ENCODE assay signal across 11 cellular contexts in the genomic region with DNA sequence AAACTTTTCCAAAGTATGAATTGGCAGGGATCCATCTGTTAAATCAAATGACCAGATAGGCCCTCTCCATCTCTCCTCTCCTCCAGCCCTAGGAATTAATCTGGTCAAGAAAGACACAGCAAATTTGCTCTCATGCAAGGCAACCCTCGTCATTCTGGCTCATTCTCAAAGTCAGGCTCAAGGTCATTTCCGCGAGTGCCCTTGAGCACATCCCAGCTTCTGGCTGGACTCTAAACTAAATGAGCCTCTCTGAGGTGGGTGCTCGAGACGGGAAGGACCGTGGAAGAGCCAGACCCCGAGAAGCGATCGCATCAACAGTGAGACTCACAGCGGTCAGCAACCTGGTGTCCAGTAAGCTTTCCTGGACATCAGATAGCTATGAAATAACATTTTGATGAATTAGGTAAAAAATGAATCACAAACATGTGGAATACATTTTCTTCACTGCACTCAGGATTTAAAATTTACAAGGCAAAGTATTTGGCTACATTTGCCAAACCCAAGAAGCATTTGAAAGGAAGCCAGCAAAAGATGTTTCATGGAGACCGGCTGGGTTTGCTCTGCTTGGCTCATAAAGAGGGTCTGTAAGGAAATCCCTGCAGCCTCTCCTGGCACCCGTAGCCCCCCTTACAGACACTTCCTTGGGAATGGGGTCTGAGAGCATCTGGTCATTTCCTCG.
DNase-seq lines count a peak whose midpoint lies in the region; ATAC-seq, FAIRE-seq and TF ChIP-seq lines count a peak whose summit lies in the region.
"Had no signal": no experiment of that assay in that cellular context is flagged by ENCODE, and none has a peak within 500 bp of the region (broad histone marks: within the 10 kb centered on the region; RNA-seq: fewer than 3 reads in every experiment).

No MANE protein-coding gene starts in this region.

- no TSS peak for BruUV-seq in GM12878 (replicated peaks; lab: Mats Ljungman, UMichigan)

- no peak for ATAC-seq in activated CD8-positive, alpha-beta memory T cell treated with anti-CD3 and anti-CD28 coated beads, Interleukin-2, amount 10 ng/mL, durations not matched to agents 7 days and 5 days
- ATAC-seq in GM12878 (no peak), lower lobe of right lung (no peak)

- intact Hi-C loops in GM12878 (cut with micrococcal nuclease; ENCODE audit: unreplicated experiment) (loop anchor here (10.0 kb wide), 1 partner anchor 472 kb away; no protein-coding TSS in a partner anchor), lower lobe of right lung (cut with DNase I) (no loop called here)

- no peak for DNase-seq in activated CD8-positive, alpha-beta memory T cell treated with anti-CD3 and anti-CD28 coated beads, Interleukin-2, amount 10 ng/mL, durations not matched to agents 7 days and 5 days
- DNase-seq in activated CD8-positive, alpha-beta memory T cell treated with anti-CD3 and anti-CD28 coated beads, Interleukin-2, amount 50 U/mL, for 48 hours: no peak
- no peak for DNase-seq in GM12878 (ENCODE audit: low read depth, low spot score)
- no peak for DNase-seq in lower lobe of right lung
- DNase-seq in suprapubic skin (ENCODE audit: low spot score in 2 of 2): no peak
- no peak for DNase-seq in glutamatergic neuron
- no peak for DNase-seq in SJCRH30
- no peak for DNase-seq in NOMO-1 treated with DMSO at 0.1 percent for 48 hours (lab: John Stamatoyannopoulos, UW; ENCODE audit: unreplicated experiment)
- DNase-seq: activated effector memory CD4-positive, alpha-beta T cell treated with anti-CD3 and anti-CD28 coated beads, Interleukin-2, amount 50 U/mL, for 16 hours; NCI-H526 had no signal

- CTCF ChIA-PET in activated CD8-positive, alpha-beta memory T cell treated with anti-CD3 and anti-CD28 coated beads, Interleukin-2, amount 10 ng/mL, durations not matched to agents 7 days and 5 days (lab: Charles Lee): no interaction called here
- CTCF ChIA-PET in GM12878 (lab: Yijun Ruan, JAX): no interaction called here

- no peak overlapping the region for H3K27ac Mint-ChIP-seq in activated CD8-positive, alpha-beta memory T cell treated with anti-CD3 and anti-CD28 coated beads, Interleukin-2, amount 10 ng/mL, durations not matched to agents 7 days and 5 days
- no peak overlapping the region for H3K27ac Mint-ChIP-seq in glutamatergic neuron (ENCODE audit: unreplicated experiment)

- H3K4me1 ChIP-seq in GM12878 (ENCODE audit: control insufficient read depth, insufficient read depth, low read length) (no peaks in the 10 kb centered on the region; the same call in none of the 2 replicates), lower lobe of right lung (peaks cover 17% of the 10 kb centered on the region), suprapubic skin (peaks cover 10% of the 10 kb centered on the region), SJCRH30 (no peaks in the 10 kb centered on the region)

- H3K79me2 ChIP-seq in GM12878 (ENCODE audit: control insufficient read depth, insufficient read depth, low read length): no peaks in the 10 kb centered on the region

- no peaks in the 10 kb centered on the region for H4K20me1 ChIP-seq in GM12878 (ENCODE audit: control insufficient read depth, insufficient read depth)

- no peak overlapping the region for H3K9ac ChIP-seq in GM12878 (ENCODE audit: control insufficient read depth, insufficient read depth, low read length)

- RAD21 ChIA-PET in GM12878 (lab: Charles Lee; ENCODE audit: unreplicated experiment): no interaction called here

- no peak for TF ChIP-seq RAD21 in GM12878 (IDR thresholded peaks at IDR 0.05; ENCODE audit: insufficient read depth, low read depth, low read length)

- TF ChIP-seq CTCF in GM12878 (IDR thresholded peaks at IDR 0.05 in 2 of 3, conservative IDR thresholded peaks at IDR 0.05 in 1 of 3; ENCODE audit: control insufficient read depth in 2 of 3, extremely low read depth in 1 of 3, insufficient read depth in 1 of 3, low read depth in 3 of 3, low read length in 3 of 3) (no peak), lower lobe of right lung (IDR thresholded peaks at IDR 0.05) (no peak), suprapubic skin (IDR thresholded peaks at IDR 0.05) (no peak), glutamatergic neuron (IDR thresholded peaks at IDR 0.05; ENCODE audit: partially characterized antibody, unreplicated experiment) (no peak)

- H3K4me2 ChIP-seq in GM12878 (ENCODE audit: control insufficient read depth, insufficient read depth): peak overlapping the region; percentile 69

- POLR2A ChIA-PET in GM12878 (lab: Charles Lee): no interaction called here

- no peak for FAIRE-seq in GM12878 (lab: Jason Lieb, UNC)

- H3K36me3 Mint-ChIP-seq in activated CD8-positive, alpha-beta memory T cell treated with anti-CD3 and anti-CD28 coated beads, Interleukin-2, amount 10 ng/mL, durations not matched to agents 7 days and 5 days: no peaks in the 10 kb centered on the region
- no peaks in the 10 kb centered on the region for H3K36me3 Mint-ChIP-seq in glutamatergic neuron (ENCODE audit: unreplicated experiment)

- no peak for TF ChIP-seq EP300 in GM12878 (IDR thresholded peaks at IDR 0.05; ENCODE audit: borderline replicate concordance in 1 of 2, control insufficient read depth in 1 of 2, low read depth in 2 of 2, low read length in 2 of 2)
- TF ChIP-seq EP300 in suprapubic skin (IDR thresholded peaks at IDR 0.05): no peak

- SMC1A ChIA-PET in GM12878 (lab: Charles Lee; ENCODE audit: uncharacterized antibody, unreplicated experiment): no interaction called here

- H3K36me3 ChIP-seq in GM12878 (ENCODE audit: control insufficient read depth in 2 of 2, insufficient read depth in 2 of 2, low read length in 1 of 2) (no peaks in the 10 kb centered on the region), lower lobe of right lung (no peaks in the 10 kb centered on the region), suprapubic skin (no peaks in the 10 kb centered on the region), SJCRH30 (no peaks in the 10 kb centered on the region)

- no peaks in the 10 kb centered on the region for H3K9me3 Mint-ChIP-seq in activated CD8-positive, alpha-beta memory T cell treated with anti-CD3 and anti-CD28 coated beads, Interleukin-2, amount 10 ng/mL, durations not matched to agents 7 days and 5 days (ENCODE audit: low read depth)
- peaks cover 6% of the 10 kb centered on the region for H3K9me3 Mint-ChIP-seq in glutamatergic neuron (ENCODE audit: unreplicated experiment)

- WGBS in GM12878 (ENCODE audit: insufficient coverage, insufficient replicate concordance, low lambda C conversion rate, missing lambda C conversion rate): 37% methylated on average over 13 of the region's 13 CpGs
- 64% methylated on average over 13 of the region's 13 CpGs for WGBS in suprapubic skin

- peaks cover 9% of the 10 kb centered on the region for H3K4me1 Mint-ChIP-seq in activated CD8-positive, alpha-beta memory T cell treated with anti-CD3 and anti-CD28 coated beads, Interleukin-2, amount 10 ng/mL, durations not matched to agents 7 days and 5 days
- peaks cover 8% of the 10 kb centered on the region for H3K4me1 Mint-ChIP-seq in glutamatergic neuron (ENCODE audit: low read depth, unreplicated experiment)

- TF ChIP-seq POLR2A in GM12878 (IDR thresholded peaks at IDR 0.05; ENCODE audit: low read depth, low read length): no peak
- TF ChIP-seq POLR2A in suprapubic skin (IDR thresholded peaks at IDR 0.05): no peak

- peaks cover 19% of the 10 kb centered on the region for H3K27me3 Mint-ChIP-seq in activated CD8-positive, alpha-beta memory T cell treated with anti-CD3 and anti-CD28 coated beads, Interleukin-2, amount 10 ng/mL, durations not matched to agents 7 days and 5 days
- no peaks in the 10 kb centered on the region for H3K27me3 Mint-ChIP-seq in glutamatergic neuron (ENCODE audit: unreplicated experiment)

- H2AFZ ChIP-seq in GM12878 (ENCODE audit: control insufficient read depth, low read depth, low read length): no peak overlapping the region; the same call in 1 of the 2 replicates

- H3K4me3 ChIP-seq in GM12878: no peak overlapping the region
- H3K4me3 ChIP-seq in lower lobe of right lung: peak overlapping the region; percentile 34
- peak overlapping the region; percentile 44 for H3K4me3 ChIP-seq in suprapubic skin
- H3K4me3 ChIP-seq in SJCRH30: no peak overlapping the region

- no peak overlapping the region for H3K27ac ChIP-seq in GM12878 (ENCODE audit: control insufficient read depth, insufficient read depth)
- no peak overlapping the region for H3K27ac ChIP-seq in lower lobe of right lung
- H3K27ac ChIP-seq in suprapubic skin: no peak overlapping the region
- no peak overlapping the region for H3K27ac ChIP-seq in SJCRH30
- H3K27ac ChIP-seq: epithelial cell of prostate had no signal

- in situ Hi-C loops in GM12878 (cut with MboI): loop anchor here (10.0 kb wide), 1 partner anchor 622 kb away; no protein-coding TSS in a partner anchor

- H3K9me3 ChIP-seq in GM12878 (replicated peaks; ENCODE audit: control insufficient read depth, insufficient read depth, low read length): no peaks in the 10 kb centered on the region
- H3K9me3 ChIP-seq in lower lobe of right lung: no peaks in the 10 kb centered on the region
- H3K9me3 ChIP-seq in suprapubic skin: no peaks in the 10 kb centered on the region
- H3K9me3 ChIP-seq in SJCRH30 (replicated peaks): no peaks in the 10 kb centered on the region

- peaks cover 0 to 1% of the 10 kb centered on the region in 2 experiments; a peak in 2 of 4 replicates for H3K27me3 ChIP-seq in GM12878 (replicated peaks in 1 of 2; ENCODE audit: control insufficient read depth in 2 of 2, insufficient read depth in 2 of 2, low read length in 1 of 2)
- no peaks in the 10 kb centered on the region for H3K27me3 ChIP-seq in lower lobe of right lung (ENCODE audit: low read depth)
- H3K27me3 ChIP-seq in suprapubic skin: no peaks in the 10 kb centered on the region
- H3K27me3 ChIP-seq in SJCRH30: no peaks in the 10 kb centered on the region

- H3K4me3 Mint-ChIP-seq in activated CD8-positive, alpha-beta memory T cell treated with anti-CD3 and anti-CD28 coated beads, Interleukin-2, amount 10 ng/mL, durations not matched to agents 7 days and 5 days: peak overlapping the region; percentile 44
- no peak overlapping the region for H3K4me3 Mint-ChIP-seq in glutamatergic neuron (ENCODE audit: unreplicated experiment)

TF ChIP-seq in GM12878, 131 proteins besides CTCF, POLR2A, EP300 and RAD21:
- TF ChIP-seq CBX3 (IDR thresholded peaks at IDR 0.05; ENCODE audit: borderline replicate concordance, low read depth) (no peak), EGR1 (IDR thresholded peaks at IDR 0.05; ENCODE audit: borderline replicate concordance in 1 of 2, low read depth in 2 of 2, low read length in 2 of 2) (no peak), KDM1A (IDR thresholded peaks at IDR 0.05; ENCODE audit: borderline replicate concordance) (no peak)
- TF ChIP-seq, protein P1, sequence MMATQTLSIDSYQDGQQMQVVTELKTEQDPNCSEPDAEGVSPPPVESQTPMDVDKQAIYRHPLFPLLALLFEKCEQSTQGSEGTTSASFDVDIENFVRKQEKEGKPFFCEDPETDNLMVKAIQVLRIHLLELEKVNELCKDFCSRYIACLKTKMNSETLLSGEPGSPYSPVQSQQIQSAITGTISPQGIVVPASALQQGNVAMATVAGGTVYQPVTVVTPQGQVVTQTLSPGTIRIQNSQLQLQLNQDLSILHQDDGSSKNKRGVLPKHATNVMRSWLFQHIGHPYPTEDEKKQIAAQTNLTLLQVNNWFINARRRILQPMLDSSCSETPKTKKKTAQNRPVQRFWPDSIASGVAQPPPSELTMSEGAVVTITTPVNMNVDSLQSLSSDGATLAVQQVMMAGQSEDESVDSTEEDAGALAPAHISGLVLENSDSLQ (IDR thresholded peaks at IDR 0.05): no peak

Comparison
In these comparisons a context has a peak if more than half of its experiments do, and no peak if none do; other contexts are left out.
1. H3K4me3 ChIP-seq: peak in lower lobe of right lung (single experiment) and suprapubic skin (single experiment); none in GM12878 (single experiment) and SJCRH30 (single experiment).